ENCODE assay signal across 25 cellular contexts in the genomic region with DNA sequence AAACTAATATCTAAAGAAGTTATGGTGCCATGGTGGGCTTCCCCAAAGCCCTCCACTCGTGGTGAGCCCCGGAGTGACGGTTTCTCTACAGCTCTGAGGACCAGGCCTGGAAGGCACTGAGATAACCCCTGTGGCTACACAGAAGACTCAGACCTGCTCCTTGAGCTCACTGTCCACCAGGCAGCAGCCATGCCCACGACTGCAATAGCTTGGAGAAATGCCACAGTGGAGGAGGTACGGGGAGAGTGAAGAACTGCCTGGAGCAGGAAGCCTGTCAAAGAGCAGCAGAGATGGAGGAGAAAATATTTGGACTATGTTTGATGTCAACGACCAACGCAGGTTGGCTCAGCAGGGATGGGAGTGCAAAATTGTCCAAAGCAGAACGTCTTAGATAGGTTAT.
"Had no signal": no experiment of that assay in that cellular context is flagged by ENCODE, and none has a peak within 500 bp of the region (broad histone marks: within the 10 kb centered on the region; RNA-seq: fewer than 3 reads in every experiment).

No MANE protein-coding gene starts in this region.

- H3K4me3 ChIP-seq: left lung, lower lobe of right lung, pancreas, prostate gland, skin epidermis, stomach, testis, thyroid gland, transverse colon, upper lobe of right lung had no signal

- H3K36me3 ChIP-seq: left lung, lower lobe of right lung, pancreas, prostate gland, stomach, thyroid gland, transverse colon, upper lobe of right lung had no signal

- FAIRE-seq: kidney, pancreas, urothelium cell line had no signal

- H3K4me1 ChIP-seq: left lung, lower lobe of right lung, pancreas, prostate gland, stomach, testis, thyroid gland, transverse colon, upper lobe of right lung had no signal

- ATAC-seq: left colon; left lung; lower lobe of right lung; naive thymus-derived CD8-positive, alpha-beta T cell; pancreas; sciatic nerve; stimulated activated naive CD8-positive, alpha-beta T cell treated with anti-CD3 and anti-CD28 coated beads, Interleukin-15, Interleukin-2, amounts not matched to agents 100 U/mL and 50 U/mL, for 24 hours; upper lobe of right lung had no signal

- H3K27ac ChIP-seq: left lung, lower lobe of right lung, pancreas, prostate gland, skin epidermis, stomach, testis, thyroid gland, transverse colon, upper lobe of right lung had no signal

- H3K9me3 ChIP-seq: left lung, lower lobe of right lung, pancreas, prostate gland, stomach, testis, thyroid gland, transverse colon, upper lobe of right lung had no signal

- H3K27me3 ChIP-seq: left lung, pancreas, stomach, testis, thyroid gland, transverse colon, upper lobe of right lung had no signal

- DNase-seq: hippocampal formation; kidney; left colon; left lung; lower lobe of right lung; mesenchymal stem cell; naive thymus-derived CD8-positive, alpha-beta T cell; nucleus accumbens; pancreas; retina; stimulated activated CD4-positive, alpha-beta T cell treated with anti-CD3 and anti-CD28 coated beads, Interleukin-12 subunit alpha, Interleukin-12 subunit beta, amount 100 ng/mL, for 4 hours; stimulated activated CD4-positive, alpha-beta T cell treated with anti-CD3 and anti-CD28 coated beads, Interleukin-15, amount 100 ng/mL, for 24 hours; stimulated activated CD4-positive, alpha-beta T cell treated with anti-CD3 and anti-CD28 coated beads, Interleukin-2, amount 100 ng/mL, for 24 hours; stimulated activated CD4-positive, alpha-beta T cell treated with anti-CD3 and anti-CD28 coated beads, Interleukin-4, amount 100 ng/mL, for 1 hour; stimulated activated naive B cell treated with anti-CD40 and anti-IgM and Interleukin-4, amounts not matched to agents 10 μg/mL and 1 μg/mL and 100 μg/mL, for 72 hours; stimulated activated naive CD8-positive, alpha-beta T cell treated with anti-CD3 and anti-CD28 coated beads, Interleukin-15, Interleukin-2, amounts not matched to agents 100 U/mL and 50 U/mL, for 24 hours; stomach; testis; thyroid gland; transverse colon; upper lobe of right lung had no signal
